23 cellular contexts compared by ENCODE assay signal in genomic region chr15:66935121-66935520, GRCh38.
DNase-seq lines count a peak whose midpoint lies in the region; ATAC-seq and TF ChIP-seq lines count a peak whose summit lies in the region.
"Had no signal": no experiment of that assay in that cellular context is flagged by ENCODE, and none has a peak within 500 bp of the region (broad histone marks: within the 10 kb centered on the region; RNA-seq: fewer than 3 reads in every experiment).

No MANE protein-coding gene starts in this region.

- intact Hi-C loops in IMR-90 (cut with micrococcal nuclease) = no loop called here

- H2BK120ac ChIP-seq in IMR-90 (ENCODE audit: low read depth, low read length) = no peak overlapping the region

- no peak overlapping the region for H2BK15ac ChIP-seq in IMR-90 (ENCODE audit: low read depth, low read length)

- CTCF ChIA-PET in IMR-90 (lab: Yijun Ruan, JAX) = no interaction called here

- no peak overlapping the region for H3K4ac ChIP-seq in IMR-90 (ENCODE audit: low read depth, low read length)

- H3K36me3 ChIP-seq in IMR-90 (ENCODE audit: control insufficient read depth, insufficient read depth, low read length) = no peaks in the 10 kb centered on the region
- no peaks in the 10 kb centered on the region for H3K36me3 ChIP-seq in suprapubic skin
- H3K36me3 ChIP-seq: BE2C, MG63 had no signal

- no peak overlapping the region for H3K4me3 Mint-ChIP-seq in activated T-cell treated with anti-CD3 and anti-CD28 coated beads, Interleukin-2, amount 50 U/mL, for 24 hours
- no peak overlapping the region for H3K4me3 Mint-ChIP-seq in activated T-cell treated with anti-CD3 and anti-CD28 coated beads, Interleukin-2, amount 50 U/mL, for 4 hours
- no peak overlapping the region for H3K4me3 Mint-ChIP-seq in stimulated activated effector memory CD8-positive, alpha-beta T cell treated with anti-CD3 and anti-CD28 coated beads, Interleukin-12 subunit alpha, Interleukin-12 subunit beta, amount 100 ng/mL, for 72 hours
- H3K4me3 Mint-ChIP-seq: CD8-positive, alpha-beta T cell had no signal

- peaks cover 2% of the 10 kb centered on the region; the same call in 1 of the 2 replicates for H3K9me3 ChIP-seq in IMR-90 (ENCODE audit: control insufficient read depth, insufficient read depth, low read length)
- no peaks in the 10 kb centered on the region for H3K9me3 ChIP-seq in suprapubic skin
- H3K9me3 ChIP-seq: BE2C had no signal

- H3K27ac Mint-ChIP-seq in activated T-cell treated with anti-CD3 and anti-CD28 coated beads, Interleukin-2, amount 50 U/mL, for 24 hours = no peak overlapping the region
- H3K27ac Mint-ChIP-seq in stimulated activated effector memory CD8-positive, alpha-beta T cell treated with anti-CD3 and anti-CD28 coated beads, Interleukin-12 subunit alpha, Interleukin-12 subunit beta, amount 100 ng/mL, for 72 hours = no peak overlapping the region
- H3K27ac Mint-ChIP-seq: CD8-positive, alpha-beta T cell had no signal

- TF ChIP-seq RAD21 in IMR-90 (IDR thresholded peaks at IDR 0.05; ENCODE audit: low read length) = no peak

- peaks cover 5% of the 10 kb centered on the region for H3K4me1 Mint-ChIP-seq in activated T-cell treated with anti-CD3 and anti-CD28 coated beads, Interleukin-2, amount 50 U/mL, for 24 hours (ENCODE audit: low read depth)
- peaks cover 1% of the 10 kb centered on the region for H3K4me1 Mint-ChIP-seq in activated T-cell treated with anti-CD3 and anti-CD28 coated beads, Interleukin-2, amount 50 U/mL, for 4 hours (ENCODE audit: low read depth)
- H3K4me1 Mint-ChIP-seq in stimulated activated effector memory CD8-positive, alpha-beta T cell treated with anti-CD3 and anti-CD28 coated beads, Interleukin-12 subunit alpha, Interleukin-12 subunit beta, amount 100 ng/mL, for 72 hours = peaks cover 10% of the 10 kb centered on the region

- H4K5ac ChIP-seq in IMR-90 (ENCODE audit: low read depth, low read length) = no peak overlapping the region

- no peak overlapping the region for H2AFZ ChIP-seq in IMR-90 (replicated peaks; ENCODE audit: low read length, poor library complexity)

- no CpG with 5 or more reads among the region's 1 CpG for WGBS in IMR-90 (ENCODE audit: extremely low coverage in 2 of 2, insufficient read length in 1 of 2), 2 experiments
- 100% methylated on average over 1 of the region's 1 CpG for WGBS in suprapubic skin

- peaks cover 17% of the 10 kb centered on the region for H3K9me3 Mint-ChIP-seq in activated T-cell treated with anti-CD3 and anti-CD28 coated beads, Interleukin-2, amount 50 U/mL, for 24 hours
- H3K9me3 Mint-ChIP-seq in activated T-cell treated with anti-CD3 and anti-CD28 coated beads, Interleukin-2, amount 50 U/mL, for 4 hours = no peaks in the 10 kb centered on the region
- H3K9me3 Mint-ChIP-seq in stimulated activated effector memory CD8-positive, alpha-beta T cell treated with anti-CD3 and anti-CD28 coated beads, Interleukin-12 subunit alpha, Interleukin-12 subunit beta, amount 100 ng/mL, for 72 hours = peaks cover 4% of the 10 kb centered on the region
- H3K9me3 Mint-ChIP-seq: CD8-positive, alpha-beta T cell had no signal

- peaks cover 4% of the 10 kb centered on the region for H3K27me3 Mint-ChIP-seq in activated T-cell treated with anti-CD3 and anti-CD28 coated beads, Interleukin-2, amount 50 U/mL, for 24 hours
- peaks cover 16% of the 10 kb centered on the region for H3K27me3 Mint-ChIP-seq in activated T-cell treated with anti-CD3 and anti-CD28 coated beads, Interleukin-2, amount 50 U/mL, for 4 hours (ENCODE audit: low read depth)

- H3K4me3 ChIP-seq in IMR-90 (ENCODE audit: insufficient read depth, low read depth, low read length) = no peak overlapping the region
- H3K4me3 ChIP-seq in suprapubic skin = no peak overlapping the region
- H3K4me3 ChIP-seq: MG63 had no signal

- dilution Hi-C loops in IMR-90 (cut with HindIII; ENCODE audit: low sequenced_read_pairs, unreplicated experiment) = no loop called here

- H3K27ac ChIP-seq in IMR-90 (ENCODE audit: insufficient read depth, low read length) = no peak overlapping the region
- H3K27ac ChIP-seq in suprapubic skin = no peak overlapping the region

- TF ChIP-seq POLR2A in IMR-90 (IDR thresholded peaks at IDR 0.05; ENCODE audit: low read depth, low read length) (no peak), suprapubic skin (IDR thresholded peaks at IDR 0.05) (no peak)

- peaks cover 11% of the 10 kb centered on the region for H4K20me1 ChIP-seq in IMR-90 (ENCODE audit: insufficient read depth, low read length)

- H3K23ac ChIP-seq in IMR-90 (ENCODE audit: low read depth, low read length) = no peak overlapping the region

- no peaks in the 10 kb centered on the region for H3K36me3 Mint-ChIP-seq in activated T-cell treated with anti-CD3 and anti-CD28 coated beads, Interleukin-2, amount 50 U/mL, for 24 hours (ENCODE audit: low read depth)
- H3K36me3 Mint-ChIP-seq in activated T-cell treated with anti-CD3 and anti-CD28 coated beads, Interleukin-2, amount 50 U/mL, for 4 hours (ENCODE audit: insufficient read depth) = no peaks in the 10 kb centered on the region
- no peaks in the 10 kb centered on the region for H3K36me3 Mint-ChIP-seq in stimulated activated effector memory CD8-positive, alpha-beta T cell treated with anti-CD3 and anti-CD28 coated beads, Interleukin-12 subunit alpha, Interleukin-12 subunit beta, amount 100 ng/mL, for 72 hours
- H3K36me3 Mint-ChIP-seq: CD8-positive, alpha-beta T cell had no signal

- H4K8ac ChIP-seq in IMR-90 (ENCODE audit: low read depth in 2 of 2, low read length in 2 of 2) = no peak overlapping the region

- H3K14ac ChIP-seq in IMR-90 (replicated peaks; ENCODE audit: low read depth, low read length) = no peak overlapping the region

- no peak overlapping the region for H2AK9ac ChIP-seq in IMR-90 (replicated peaks; ENCODE audit: low read depth, low read length, poor library complexity)

- H3K4me1 ChIP-seq in IMR-90 (ENCODE audit: control insufficient read depth, insufficient read depth, low read length) = peaks cover 26% of the 10 kb centered on the region
- peaks cover 13% of the 10 kb centered on the region for H3K4me1 ChIP-seq in suprapubic skin
- H3K4me1 ChIP-seq: BE2C had no signal

- H3K27me3 ChIP-seq in IMR-90 (ENCODE audit: control insufficient read depth, insufficient read depth, low read length) (no peaks in the 10 kb centered on the region), suprapubic skin (no peaks in the 10 kb centered on the region)
- H3K27me3 ChIP-seq: BE2C, MG63 had no signal

- no peak for ATAC-seq in activated T-cell treated with anti-CD3 and anti-CD28 coated beads, Interleukin-2, amount 50 U/mL, for 4 hours
- ATAC-seq in IMR-90 (ENCODE audit: low read depth) = no peak
- no peak for ATAC-seq in stimulated activated effector memory CD8-positive, alpha-beta T cell treated with anti-CD3 and anti-CD28 coated beads, Interleukin-12 subunit alpha, Interleukin-12 subunit beta, amount 100 ng/mL, for 72 hours
- ATAC-seq: CD8-positive, alpha-beta T cell had no signal

- no peak overlapping the region for H2BK5ac ChIP-seq in IMR-90 (ENCODE audit: low read depth, low read length, poor library complexity, severe bottlenecking)

- no peak overlapping the region for H3K56ac ChIP-seq in IMR-90 (ENCODE audit: extremely low read depth, insufficient read depth, low read length)

- H2AK5ac ChIP-seq in IMR-90 (ENCODE audit: low read depth, low read length) = peak overlapping the region; percentile 48

- H3K9me1 ChIP-seq in IMR-90 (ENCODE audit: insufficient read depth, low read length) = peaks cover 10% of the 10 kb centered on the region

- DNase-seq in activated T-cell treated with anti-CD3 and anti-CD28 coated beads, Interleukin-2, amount 50 U/mL, for 24 hours = peak; percentile 5
- DNase-seq in activated T-cell treated with anti-CD3 and anti-CD28 coated beads, Interleukin-2, amount 50 U/mL, for 4 hours = no peak
- DNase-seq in IMR-90 = no peak
- peak; percentile 20 for DNase-seq in islet precursor cell
- DNase-seq in suprapubic skin (ENCODE audit: low spot score in 2 of 2) = peak; percentile 35 to 49
- no peak for DNase-seq in NCI-H2227 (lab: John Stamatoyannopoulos, UW; ENCODE audit: unreplicated experiment)
- no peak for DNase-seq in stimulated activated effector memory CD8-positive, alpha-beta T cell treated with anti-CD3 and anti-CD28 coated beads, Interleukin-12 subunit alpha, Interleukin-12 subunit beta, amount 100 ng/mL, for 72 hours (ENCODE audit: low spot score in 2 of 2)
- no peak for DNase-seq in C1 segment of cervical spinal cord (lab: John Stamatoyannopoulos, UW)
- DNase-seq: 8988T; BE2C; Calu3; CD8-positive, alpha-beta T cell; DMS53; Kasumi-1; MG63; NCI-H1048; NCI-H1436; NCI-H2029 treated with DMSO at 0.1 percent for 48 hours; NCI-H2171; NCI-H446; NK-92 treated with Interleukin-12 subunit alpha and Interleukin-12 subunit beta, amount 100 ng/mL, for 24 hours; OCI-M1; SIG-M5 had no signal

- in situ Hi-C loops in IMR-90 (cut with MboI; ENCODE audit: low sequenced_read_pairs) = no loop called here

- no peak overlapping the region for H3K18ac ChIP-seq in IMR-90 (ENCODE audit: low read depth, low read length)

- no peak overlapping the region for H2BK20ac ChIP-seq in IMR-90 (ENCODE audit: low read depth, low read length)

- H3K79me1 ChIP-seq in IMR-90 (ENCODE audit: low read depth in 1 of 2, low read length in 2 of 2) = peaks cover 0 to 7% of the 10 kb centered on the region in 2 experiments; a peak in 1 of 4 replicates

- TF ChIP-seq EP300 in suprapubic skin (IDR thresholded peaks at IDR 0.05) = no peak

- no peak overlapping the region for H3K4me2 ChIP-seq in IMR-90 (ENCODE audit: low read depth, low read length)

- POLR2A ChIA-PET in IMR-90 (lab: Charles Lee; ENCODE audit: unreplicated experiment) = no interaction called here

- no peak overlapping the region for H3K9ac ChIP-seq in IMR-90 (ENCODE audit: low read depth, low read length)

- no TSS peak for BruUV-seq in IMR-90 (replicated peaks; lab: Mats Ljungman, UMichigan)

- TF ChIP-seq CTCF in IMR-90 (conservative IDR thresholded peaks at IDR 0.05; ENCODE audit: low read depth, low read length) (no peak), suprapubic skin (IDR thresholded peaks at IDR 0.05) (no peak)

- H4K91ac ChIP-seq in IMR-90 (ENCODE audit: insufficient read depth, low read depth, low read length) = no peak overlapping the region

TF ChIP-seq in IMR-90, 13 proteins besides CTCF, POLR2A, EP300 and RAD21 (continues in another document):
- no peak for TF ChIP-seq CEBPB (IDR thresholded peaks at IDR 0.05; ENCODE audit: low read depth, low read length)
- no peak for TF ChIP-seq BHLHE40 (IDR thresholded peaks at IDR 0.05; ENCODE audit: low read depth, low read length)
- TF ChIP-seq MAZ (IDR thresholded peaks at IDR 0.05; ENCODE audit: borderline replicate concordance, low read depth, low read length) = no peak
- no peak for TF ChIP-seq CHD1 (IDR thresholded peaks at IDR 0.05; ENCODE audit: low read depth, low read length)
- TF ChIP-seq USF2 (IDR thresholded peaks at IDR 0.05; ENCODE audit: low read depth, low read length) = no peak

Comparison
In these comparisons a context has a peak if more than half of its experiments do, and no peak if none do; other contexts are left out.
1. DNase-seq: peak in activated T-cell treated with anti-CD3 and anti-CD28 coated beads, Interleukin-2, amount 50 U/mL, for 24 hours (single experiment), islet precursor cell (single experiment) and suprapubic skin (2 of 2); none in activated T-cell treated with anti-CD3 and anti-CD28 coated beads, Interleukin-2, amount 50 U/mL, for 4 hours (single experiment), IMR-90 (single experiment), NCI-H2227 (single experiment), stimulated activated effector memory CD8-positive, alpha-beta T cell treated with anti-CD3 and anti-CD28 coated beads, Interleukin-12 subunit alpha, Interleukin-12 subunit beta, amount 100 ng/mL, for 72 hours (0 of 2) and C1 segment of cervical spinal cord (0 of 14).